24 cellular contexts compared by ENCODE assay signal in genomic region chr1:24606621-24607020, GRCh38. TPM values are rescaled to one million over a fixed set of nuclear protein-coding genes. Genes with fewer than 3 reads are reported as not detected.
A peak's percentile ranks its signal among the peaks of the same experiment; 100 is the strongest.
DNase-seq lines count a peak whose midpoint lies in the region; ATAC-seq, FAIRE-seq and TF ChIP-seq lines count a peak whose summit lies in the region.
"Had no signal": no experiment of that assay in that cellular context is flagged by ENCODE, and none has a peak within 500 bp of the region (broad histone marks: within the 10 kb centered on the region; RNA-seq: fewer than 3 reads in every experiment).

No MANE protein-coding gene starts in this region.

- no TSS peak for BruUV-seq in HCT116 (replicated peaks; lab: Mats Ljungman, UMichigan)

- no peaks in the 10 kb centered on the region for H3K79me2 ChIP-seq in HCT116 (ENCODE audit: insufficient read depth, low read length)

- no peak for TF ChIP-seq POLR2A in HCT116 (IDR thresholded peaks at IDR 0.05; ENCODE audit: borderline replicate concordance, extremely low read depth, insufficient read depth, insufficient read length)

- H4K20me1 ChIP-seq in HCT116 (ENCODE audit: insufficient read depth), result no peaks in the 10 kb centered on the region

- H2AFZ ChIP-seq in HCT116 (ENCODE audit: low read depth, low read length, poor library complexity, severe bottlenecking), result no peak overlapping the region

- intact Hi-C loops in HCT116 (cut with micrococcal nuclease), result no loop called here
- intact Hi-C loops in ascending aorta (cut with DNase I), result no loop called here

- no peak overlapping the region for H3K4me2 ChIP-seq in HCT116 (ENCODE audit: low read length)
- H3K4me2 ChIP-seq: KMS-11, SK-N-SH had no signal

- H3K9me3 ChIP-seq in HCT116 (ENCODE audit: control insufficient read depth in 1 of 2, insufficient read depth in 1 of 2, low read depth in 1 of 2, low read length in 2 of 2) (no peaks in the 10 kb centered on the region), ascending aorta (no peaks in the 10 kb centered on the region)
- H3K9me3 ChIP-seq: SK-N-SH had no signal

- ATAC-seq in HCT116 (no peak), HG03139 (IDR thresholded peaks at IDR 0.05; ENCODE audit: unreplicated experiment) (no peak)

- FAIRE-seq in bronchial epithelial cell (lab: Jason Lieb, UNC), result no peak
- FAIRE-seq: D721Med, GM12891, H1 had no signal

- POLR2A ChIA-PET in HCT116 (lab: Charles Lee), result no interaction called here

- no peak for TF ChIP-seq RAD21 in HCT116 (IDR thresholded peaks at IDR 0.05; ENCODE audit: low read depth)

- H3K4me1 ChIP-seq in HCT116 (ENCODE audit: control insufficient read depth in 1 of 2, insufficient read depth in 2 of 2, low read length in 2 of 2) (peaks cover 0 to 2% of the 10 kb centered on the region in 2 experiments; a peak in 1 of 4 replicates), ascending aorta (no peaks in the 10 kb centered on the region)

- H3K27ac ChIP-seq in HCT116 (ENCODE audit: low read depth, low read length) (no peak overlapping the region), ascending aorta (no peak overlapping the region)
- H3K27ac ChIP-seq: 22Rv1, KMS-11 had no signal

- RAD21 ChIA-PET in HCT116 (lab: Charles Lee; ENCODE audit: low non-redundant PET in 1 of 2, low total read pairs in 2 of 2, uncharacterized antibody in 2 of 2, unreplicated experiment in 2 of 2), result no interaction called here

- H3K9ac ChIP-seq in HCT116 (ENCODE audit: low read length), result no peak overlapping the region
- H3K9ac ChIP-seq: KMS-11, SK-N-SH had no signal

- H3K27me3 ChIP-seq in HCT116 (ENCODE audit: insufficient read depth, low read length) (no peaks in the 10 kb centered on the region), bronchial epithelial cell (ENCODE audit: control insufficient read depth, insufficient read depth, low read length) (no peaks in the 10 kb centered on the region), ascending aorta (no peaks in the 10 kb centered on the region)

- CTCF ChIA-PET in HCT116 (lab: Charles Lee), result no interaction called here

- H3K36me3 ChIP-seq in HCT116 (ENCODE audit: control insufficient read depth in 1 of 2, insufficient read depth in 2 of 2, low read length in 2 of 2) (no peaks in the 10 kb centered on the region), bronchial epithelial cell (ENCODE audit: control insufficient read depth, insufficient read depth, low read length) (no peaks in the 10 kb centered on the region), ascending aorta (no peaks in the 10 kb centered on the region)

- H3K9me2 ChIP-seq in HCT116 (ENCODE audit: insufficient read depth), result no peaks in the 10 kb centered on the region
- H3K9me2 ChIP-seq: SK-N-SH had no signal

- no peak overlapping the region for H3K4me3 ChIP-seq in HCT116 (replicated peaks in 1 of 2; ENCODE audit: low read depth in 1 of 2, low read length in 2 of 2)
- H3K4me3 ChIP-seq in bronchial epithelial cell (ENCODE audit: low read depth, low read length), result no peak overlapping the region
- no peak overlapping the region for H3K4me3 ChIP-seq in ascending aorta

- DNase-seq in DMS79 treated with DMSO at 0.1 percent for 48 hours (lab: John Stamatoyannopoulos, UW) (peak; percentile 6), DMS79 (lab: John Stamatoyannopoulos, UW) (no peak), HCT116 (ENCODE audit: low read depth, low spot score) (no peak), bronchial epithelial cell (ENCODE audit: low read depth) (peak; percentile 33), renal cortical epithelial cell (ENCODE audit: low read depth) (peak; percentile 47), NCI-H446 treated with DMSO at 0.1 percent for 48 hours (lab: John Stamatoyannopoulos, UW) (no peak), ascending aorta (ENCODE audit: low spot score in 2 of 2) (no peak)
- DNase-seq: C1 segment of cervical spinal cord; CD8-positive, alpha-beta memory T cell; DND-41; MV-4-11; NCI-H1105 treated with DMSO at 0.1 percent for 48 hours; NCI-H2081 treated with DMSO at 0.1 percent for 48 hours; NCI-H748 treated with DMSO at 0.1 percent for 48 hours; SIG-M5; SK-N-SH had no signal

- no peak for TF ChIP-seq CTCF in HCT116 (IDR thresholded peaks at IDR 0.05 in 2 of 3, conservative IDR thresholded peaks at IDR 0.05 in 1 of 3; ENCODE audit: borderline replicate concordance in 1 of 3, insufficient read depth in 1 of 3, low read depth in 2 of 3, low read length in 2 of 3)
- TF ChIP-seq CTCF in bronchial epithelial cell (IDR thresholded peaks at IDR 0.05; ENCODE audit: insufficient read depth, low read length, severe bottlenecking), result no peak
- TF ChIP-seq CTCF in ascending aorta (IDR thresholded peaks at IDR 0.05), result no peak

TF ChIP-seq in HCT116, 20 proteins besides CTCF, POLR2A, EP300 and RAD21:
- TF ChIP-seq YY1 (IDR thresholded peaks at IDR 0.05; ENCODE audit: extremely low read depth, insufficient replicate concordance, low read depth, low read length), result no peak
- TF ChIP-seq ELF1 (IDR thresholded peaks at IDR 0.05; ENCODE audit: borderline replicate concordance, low read depth), result peak; percentile 27; the same call in 1 of the 2 replicates

RNA-seq across cellular contexts. Expression of gene SRRM1, which starts 36.5 kb away (rescaled TPM):
- total RNA-seq in HCT116 (2021; ENCODE audit: unreplicated experiment), result 184 TPM
- 61.3 and 71.9 TPM in 2 replicates for polyA plus RNA-seq in HCT116 (2012)
- total RNA-seq in bronchial epithelial cell, result 18.4 and 20.6 TPM in 2 replicates
- 23.4 and 45.6 TPM in 2 replicates for total RNA-seq in renal cortical epithelial cell
- total RNA-seq in ascending aorta, result 90.5 TPM

RNA-seq across cellular contexts. Expression of gene NCMAP, which starts 50.7 kb away (rescaled TPM):
- total RNA-seq in HCT116 (2021; ENCODE audit: unreplicated experiment) (0.84 TPM), bronchial epithelial cell (0.13 TPM in 1 of 2 replicates, not detected in the other), renal cortical epithelial cell (3.4 and 8.3 TPM in 2 replicates), ascending aorta (not detected)
- polyA plus RNA-seq in HCT116 (2012), result 0.65 and 0.99 TPM in 2 replicates
- total RNA-seq: G401; T-helper 2 cell treated with Interferon-gamma antibody and Interleukin-4, amounts not matched to agents 100 ng/mL and 5 ng/mL, for 36 hours had no signal
- polyA plus RNA-seq: CD8-positive, alpha-beta memory T cell; SK-N-SH had no signal

Comparison
In these comparisons a context has a peak if more than half of its experiments do, and no peak if none do; other contexts are left out.
1. DNase-seq: peak in DMS79 treated with DMSO at 0.1 percent for 48 hours (single experiment), bronchial epithelial cell (single experiment) and renal cortical epithelial cell (single experiment); none in DMS79 (single experiment), HCT116 (single experiment), NCI-H446 treated with DMSO at 0.1 percent for 48 hours (single experiment) and ascending aorta (0 of 2).